Comparison of ENCODE assay signal across 8 cellular contexts in the genomic region with DNA sequence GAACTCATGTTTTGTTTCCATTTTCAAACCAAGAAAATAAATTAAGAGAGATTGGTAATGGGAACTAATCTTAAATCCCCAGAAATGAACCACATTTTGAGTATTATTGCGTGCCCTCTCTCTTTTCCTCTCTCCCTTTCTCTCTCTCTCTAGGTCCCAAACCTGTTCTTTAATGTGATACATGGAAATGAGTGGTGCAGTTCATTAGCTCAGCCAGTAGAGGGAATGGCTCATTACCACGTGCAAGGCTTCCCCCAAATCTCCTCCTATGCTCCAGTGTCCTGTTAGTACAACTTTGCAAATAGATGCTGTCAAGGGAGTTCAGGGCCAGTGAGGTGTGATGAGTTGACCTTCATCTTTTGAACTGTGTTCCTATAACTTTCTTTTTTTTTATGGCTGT.
DNase-seq lines count a peak whose midpoint lies in the region; ATAC-seq and TF ChIP-seq lines count a peak whose summit lies in the region.

No MANE protein-coding gene starts in this region.

- no peaks in the 10 kb centered on the region for H3K36me3 Mint-ChIP-seq in CD14-positive monocyte

- intact Hi-C loops in CD14-positive monocyte (cut with micrococcal nuclease): no loop called here
- intact Hi-C loops in colonic mucosa (cut with DNase I): loop anchor here (10.0 kb wide), 1 partner anchor 205 kb away; no protein-coding TSS in a partner anchor

- TF ChIP-seq CTCF in CD14-positive monocyte (IDR thresholded peaks at IDR 0.05) (peak; percentile 34), colonic mucosa (IDR thresholded peaks at IDR 0.05) (peak; percentile 59), neural cell (IDR thresholded peaks at IDR 0.05; ENCODE audit: poor library complexity, severe bottlenecking) (peak; percentile 32)

- TF ChIP-seq EP300 in neural cell (conservative IDR thresholded peaks at IDR 0.05; ENCODE audit: poor library complexity, severe bottlenecking): no peak

- TF ChIP-seq RAD21 in neural cell (conservative IDR thresholded peaks at IDR 0.05): no peak

- H3K27me3 Mint-ChIP-seq in CD14-positive monocyte (ENCODE audit: low read depth in 3 of 3): peaks cover 0 to 3% (median 2%) of the 10 kb centered on the region in 3 donors

- no peak for DNase-seq in CD14-positive monocyte (ENCODE audit: low spot score)
- peak; percentile 46 for DNase-seq in NOMO-1 treated with DMSO at 0.1 percent for 48 hours (lab: John Stamatoyannopoulos, UW; ENCODE audit: unreplicated experiment)
- DNase-seq in colonic mucosa: no peak
- DNase-seq in hepatic stellate cell (ENCODE audit: low spot score): no peak
- no peak for DNase-seq in HK-2 (ENCODE audit: unreplicated experiment)

- no peak overlapping the region for H3K4me2 ChIP-seq in neural cell (ENCODE audit: low read length)

- H3K27ac Mint-ChIP-seq in CD14-positive monocyte: no peak overlapping the region

- H3K4me1 ChIP-seq in colonic mucosa: no peaks in the 10 kb centered on the region

- no peaks in the 10 kb centered on the region for H3K79me2 ChIP-seq in neural cell (replicated peaks; ENCODE audit: insufficient read depth, low read length)

- H3F3A ChIP-seq in neural cell (ENCODE audit: insufficient read depth, low read length, poor library complexity, severe bottlenecking): no peaks in the 10 kb centered on the region

- H3K4me3 Mint-ChIP-seq in CD14-positive monocyte: no peak overlapping the region

- H3K9me2 ChIP-seq in neural cell (ENCODE audit: insufficient read depth, low read length): no peaks in the 10 kb centered on the region

- H3K27ac ChIP-seq in colonic mucosa: no peak overlapping the region
- H3K27ac ChIP-seq in neural cell (ENCODE audit: low read length): no peak overlapping the region

- no peak overlapping the region for H3K9ac ChIP-seq in colonic mucosa (ENCODE audit: low read depth in 2 of 2, low read length in 2 of 2)
- H3K9ac ChIP-seq in neural cell (ENCODE audit: low read length): no peak overlapping the region

- ATAC-seq in GM18505 (IDR thresholded peaks at IDR 0.05; ENCODE audit: unreplicated experiment) (peak; percentile 91), HG03066 (IDR thresholded peaks at IDR 0.05; ENCODE audit: low read depth, unreplicated experiment) (peak; percentile 86)

- H3K4me3 ChIP-seq in colonic mucosa (no peak overlapping the region), neural cell (ENCODE audit: low read length) (no peak overlapping the region)

- TF ChIP-seq POLR2A in GM18505 (IDR thresholded peaks at IDR 0.05; ENCODE audit: borderline replicate concordance, extremely low read depth, insufficient read depth, insufficient read length): no peak

- peaks cover 0 to 4% (median 0%) of the 10 kb centered on the region in 7 donors for H3K9me3 Mint-ChIP-seq in CD14-positive monocyte

- H2AFZ ChIP-seq in neural cell (ENCODE audit: low read depth, low read length): no peak overlapping the region

- H3K4me1 Mint-ChIP-seq in CD14-positive monocyte: no peaks in the 10 kb centered on the region

- H3K9me3 ChIP-seq in colonic mucosa: no peaks in the 10 kb centered on the region
- no peaks in the 10 kb centered on the region for H3K9me3 ChIP-seq in neural cell (ENCODE audit: low read length)

- H3K36me3 ChIP-seq in colonic mucosa (no peaks in the 10 kb centered on the region), neural cell (ENCODE audit: insufficient read depth, low read length) (no peaks in the 10 kb centered on the region)

- H3K27me3 ChIP-seq in colonic mucosa (no peaks in the 10 kb centered on the region), neural cell (ENCODE audit: insufficient read depth, low read depth, low read length) (no peaks in the 10 kb centered on the region)

- no peaks in the 10 kb centered on the region for H4K20me1 ChIP-seq in neural cell (ENCODE audit: insufficient read depth)

TF ChIP-seq in neural cell, 6 proteins besides CTCF, POLR2A, EP300 and RAD21:
- TF ChIP-seq SMC3 (conservative IDR thresholded peaks at IDR 0.05; ENCODE audit: poor library complexity) (no peak), TAF1 (IDR thresholded peaks at IDR 0.05; ENCODE audit: low read depth) (no peak), POLR2AphosphoS5 (IDR thresholded peaks at IDR 0.05) (no peak), EZH2 (IDR thresholded peaks at IDR 0.05; ENCODE audit: borderline replicate concordance, insufficient read depth, low read length, poor library complexity, severe bottlenecking) (no peak), MXI1 (conservative IDR thresholded peaks at IDR 0.05; ENCODE audit: poor library complexity, severe bottlenecking) (no peak)
- TF ChIP-seq, protein P1, sequence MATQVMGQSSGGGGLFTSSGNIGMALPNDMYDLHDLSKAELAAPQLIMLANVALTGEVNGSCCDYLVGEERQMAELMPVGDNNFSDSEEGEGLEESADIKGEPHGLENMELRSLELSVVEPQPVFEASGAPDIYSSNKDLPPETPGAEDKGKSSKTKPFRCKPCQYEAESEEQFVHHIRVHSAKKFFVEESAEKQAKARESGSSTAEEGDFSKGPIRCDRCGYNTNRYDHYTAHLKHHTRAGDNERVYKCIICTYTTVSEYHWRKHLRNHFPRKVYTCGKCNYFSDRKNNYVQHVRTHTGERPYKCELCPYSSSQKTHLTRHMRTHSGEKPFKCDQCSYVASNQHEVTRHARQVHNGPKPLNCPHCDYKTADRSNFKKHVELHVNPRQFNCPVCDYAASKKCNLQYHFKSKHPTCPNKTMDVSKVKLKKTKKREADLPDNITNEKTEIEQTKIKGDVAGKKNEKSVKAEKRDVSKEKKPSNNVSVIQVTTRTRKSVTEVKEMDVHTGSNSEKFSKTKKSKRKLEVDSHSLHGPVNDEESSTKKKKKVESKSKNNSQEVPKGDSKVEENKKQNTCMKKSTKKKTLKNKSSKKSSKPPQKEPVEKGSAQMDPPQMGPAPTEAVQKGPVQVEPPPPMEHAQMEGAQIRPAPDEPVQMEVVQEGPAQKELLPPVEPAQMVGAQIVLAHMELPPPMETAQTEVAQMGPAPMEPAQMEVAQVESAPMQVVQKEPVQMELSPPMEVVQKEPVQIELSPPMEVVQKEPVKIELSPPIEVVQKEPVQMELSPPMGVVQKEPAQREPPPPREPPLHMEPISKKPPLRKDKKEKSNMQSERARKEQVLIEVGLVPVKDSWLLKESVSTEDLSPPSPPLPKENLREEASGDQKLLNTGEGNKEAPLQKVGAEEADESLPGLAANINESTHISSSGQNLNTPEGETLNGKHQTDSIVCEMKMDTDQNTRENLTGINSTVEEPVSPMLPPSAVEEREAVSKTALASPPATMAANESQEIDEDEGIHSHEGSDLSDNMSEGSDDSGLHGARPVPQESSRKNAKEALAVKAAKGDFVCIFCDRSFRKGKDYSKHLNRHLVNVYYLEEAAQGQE (IDR thresholded peaks at IDR 0.05; ENCODE audit: borderline replicate concordance): no peak
